1 cellular context compared by ENCODE assay signal in genomic region chr10:68331455-68332258, GRCh38.
TF ChIP-seq lines count a peak whose summit lies in the region.

Gene HNRNPH3, plus strand, starts transcription at chr10:68332064. Its CDS starts 5,158 bp downstream, at chr10:68337222.

TF ChIP-seq in HepG2, 621 proteins besides CTCF, POLR2A, EP300 and RAD21 (continued from another document and continues in another):
- peak; percentile 87 for TF ChIP-seq YY1 (IDR thresholded peaks at IDR 0.05; ENCODE audit: insufficient read depth, insufficient replicate concordance, low read depth, low read length)
- no peak for TF ChIP-seq MXD1 (CRISPR knock-in tag; IDR thresholded peaks at IDR 0.05)
- TF ChIP-seq RFX1 (IDR thresholded peaks at IDR 0.05) = no peak
- TF ChIP-seq, protein P1, sequence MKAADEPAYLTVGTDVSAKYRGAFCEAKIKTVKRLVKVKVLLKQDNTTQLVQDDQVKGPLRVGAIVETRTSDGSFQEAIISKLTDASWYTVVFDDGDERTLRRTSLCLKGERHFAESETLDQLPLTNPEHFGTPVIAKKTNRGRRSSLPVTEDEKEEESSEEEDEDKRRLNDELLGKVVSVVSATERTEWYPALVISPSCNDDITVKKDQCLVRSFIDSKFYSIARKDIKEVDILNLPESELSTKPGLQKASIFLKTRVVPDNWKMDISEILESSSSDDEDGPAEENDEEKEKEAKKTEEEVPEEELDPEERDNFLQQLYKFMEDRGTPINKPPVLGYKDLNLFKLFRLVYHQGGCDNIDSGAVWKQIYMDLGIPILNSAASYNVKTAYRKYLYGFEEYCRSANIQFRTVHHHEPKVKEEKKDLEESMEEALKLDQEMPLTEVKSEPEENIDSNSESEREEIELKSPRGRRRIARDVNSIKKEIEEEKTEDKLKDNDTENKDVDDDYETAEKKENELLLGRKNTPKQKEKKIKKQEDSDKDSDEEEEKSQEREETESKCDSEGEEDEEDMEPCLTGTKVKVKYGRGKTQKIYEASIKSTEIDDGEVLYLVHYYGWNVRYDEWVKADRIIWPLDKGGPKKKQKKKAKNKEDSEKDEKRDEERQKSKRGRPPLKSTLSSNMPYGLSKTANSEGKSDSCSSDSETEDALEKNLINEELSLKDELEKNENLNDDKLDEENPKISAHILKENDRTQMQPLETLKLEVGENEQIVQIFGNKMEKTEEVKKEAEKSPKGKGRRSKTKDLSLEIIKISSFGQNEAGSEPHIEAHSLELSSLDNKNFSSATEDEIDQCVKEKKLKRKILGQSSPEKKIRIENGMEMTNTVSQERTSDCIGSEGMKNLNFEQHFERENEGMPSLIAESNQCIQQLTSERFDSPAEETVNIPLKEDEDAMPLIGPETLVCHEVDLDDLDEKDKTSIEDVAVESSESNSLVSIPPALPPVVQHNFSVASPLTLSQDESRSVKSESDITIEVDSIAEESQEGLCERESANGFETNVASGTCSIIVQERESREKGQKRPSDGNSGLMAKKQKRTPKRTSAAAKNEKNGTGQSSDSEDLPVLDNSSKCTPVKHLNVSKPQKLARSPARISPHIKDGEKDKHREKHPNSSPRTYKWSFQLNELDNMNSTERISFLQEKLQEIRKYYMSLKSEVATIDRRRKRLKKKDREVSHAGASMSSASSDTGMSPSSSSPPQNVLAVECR (CRISPR knock-in tag; IDR thresholded peaks at IDR 0.05; ENCODE audit: borderline replicate concordance) = peak; percentile 75; the same call in 1 of the 2 replicates
- TF ChIP-seq, protein P2, sequence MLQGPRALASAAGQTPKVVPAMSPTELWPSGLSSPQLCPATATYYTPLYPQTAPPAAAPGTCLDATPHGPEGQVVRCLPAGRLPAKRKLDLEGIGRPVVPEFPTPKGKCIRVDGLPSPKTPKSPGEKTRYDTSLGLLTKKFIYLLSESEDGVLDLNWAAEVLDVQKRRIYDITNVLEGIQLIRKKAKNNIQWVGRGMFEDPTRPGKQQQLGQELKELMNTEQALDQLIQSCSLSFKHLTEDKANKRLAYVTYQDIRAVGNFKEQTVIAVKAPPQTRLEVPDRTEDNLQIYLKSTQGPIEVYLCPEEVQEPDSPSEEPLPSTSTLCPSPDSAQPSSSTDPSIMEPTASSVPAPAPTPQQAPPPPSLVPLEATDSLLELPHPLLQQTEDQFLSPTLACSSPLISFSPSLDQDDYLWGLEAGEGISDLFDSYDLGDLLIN (CRISPR knock-in tag; IDR thresholded peaks at IDR 0.05; ENCODE audit: borderline replicate concordance) = peak; percentile 79
- TF ChIP-seq SRF (IDR thresholded peaks at IDR 0.05; ENCODE audit: low read depth, low read length) = no peak
- TF ChIP-seq CHD4 (IDR thresholded peaks at IDR 0.05; ENCODE audit: borderline replicate concordance, low read length) = no peak
- TF ChIP-seq, protein P3, sequence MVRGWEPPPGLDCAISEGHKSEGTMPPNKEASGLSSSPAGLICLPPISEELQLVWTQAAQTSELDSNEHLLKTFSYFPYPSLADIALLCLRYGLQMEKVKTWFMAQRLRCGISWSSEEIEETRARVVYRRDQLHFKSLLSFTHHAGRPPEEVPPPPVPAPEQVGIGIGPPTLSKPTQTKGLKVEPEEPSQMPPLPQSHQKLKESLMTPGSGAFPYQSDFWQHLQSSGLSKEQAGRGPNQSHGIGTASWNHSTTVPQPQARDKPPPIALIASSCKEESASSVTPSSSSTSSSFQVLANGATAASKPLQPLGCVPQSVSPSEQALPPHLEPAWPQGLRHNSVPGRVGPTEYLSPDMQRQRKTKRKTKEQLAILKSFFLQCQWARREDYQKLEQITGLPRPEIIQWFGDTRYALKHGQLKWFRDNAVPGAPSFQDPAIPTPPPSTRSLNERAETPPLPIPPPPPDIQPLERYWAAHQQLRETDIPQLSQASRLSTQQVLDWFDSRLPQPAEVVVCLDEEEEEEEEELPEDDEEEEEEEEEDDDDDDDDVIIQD (CRISPR knock-in tag; IDR thresholded peaks at IDR 0.05; ENCODE audit: low read depth) = peak; percentile 98
- TF ChIP-seq GATAD2A (CRISPR knock-in tag; IDR thresholded peaks at IDR 0.05) = peak; percentile 66
- TF ChIP-seq ZBTB8A (CRISPR knock-in tag; IDR thresholded peaks at IDR 0.05; ENCODE audit: borderline replicate concordance, low read depth) = no peak
- no peak for TF ChIP-seq MATR3 (CRISPR knock-in tag; IDR thresholded peaks at IDR 0.05)
- TF ChIP-seq JARID2 (CRISPR knock-in tag; IDR thresholded peaks at IDR 0.05; ENCODE audit: insufficient replicate concordance) = no peak
- TF ChIP-seq SKI (IDR thresholded peaks at IDR 0.05; ENCODE audit: partially characterized antibody) = no peak
- TF ChIP-seq SP140L (CRISPR knock-in tag; IDR thresholded peaks at IDR 0.05; ENCODE audit: borderline replicate concordance) = peak; percentile 78; the same call in 1 of the 2 replicates
- TF ChIP-seq, protein P4, sequence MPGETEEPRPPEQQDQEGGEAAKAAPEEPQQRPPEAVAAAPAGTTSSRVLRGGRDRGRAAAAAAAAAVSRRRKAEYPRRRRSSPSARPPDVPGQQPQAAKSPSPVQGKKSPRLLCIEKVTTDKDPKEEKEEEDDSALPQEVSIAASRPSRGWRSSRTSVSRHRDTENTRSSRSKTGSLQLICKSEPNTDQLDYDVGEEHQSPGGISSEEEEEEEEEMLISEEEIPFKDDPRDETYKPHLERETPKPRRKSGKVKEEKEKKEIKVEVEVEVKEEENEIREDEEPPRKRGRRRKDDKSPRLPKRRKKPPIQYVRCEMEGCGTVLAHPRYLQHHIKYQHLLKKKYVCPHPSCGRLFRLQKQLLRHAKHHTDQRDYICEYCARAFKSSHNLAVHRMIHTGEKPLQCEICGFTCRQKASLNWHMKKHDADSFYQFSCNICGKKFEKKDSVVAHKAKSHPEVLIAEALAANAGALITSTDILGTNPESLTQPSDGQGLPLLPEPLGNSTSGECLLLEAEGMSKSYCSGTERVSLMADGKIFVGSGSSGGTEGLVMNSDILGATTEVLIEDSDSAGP (CRISPR knock-in tag; IDR thresholded peaks at IDR 0.05; ENCODE audit: borderline replicate concordance) = peak; percentile 83; the same call in 1 of the 2 replicates
- peak; percentile 90 for TF ChIP-seq ZC3H13 (CRISPR knock-in tag; IDR thresholded peaks at IDR 0.05)
- TF ChIP-seq, protein P5, sequence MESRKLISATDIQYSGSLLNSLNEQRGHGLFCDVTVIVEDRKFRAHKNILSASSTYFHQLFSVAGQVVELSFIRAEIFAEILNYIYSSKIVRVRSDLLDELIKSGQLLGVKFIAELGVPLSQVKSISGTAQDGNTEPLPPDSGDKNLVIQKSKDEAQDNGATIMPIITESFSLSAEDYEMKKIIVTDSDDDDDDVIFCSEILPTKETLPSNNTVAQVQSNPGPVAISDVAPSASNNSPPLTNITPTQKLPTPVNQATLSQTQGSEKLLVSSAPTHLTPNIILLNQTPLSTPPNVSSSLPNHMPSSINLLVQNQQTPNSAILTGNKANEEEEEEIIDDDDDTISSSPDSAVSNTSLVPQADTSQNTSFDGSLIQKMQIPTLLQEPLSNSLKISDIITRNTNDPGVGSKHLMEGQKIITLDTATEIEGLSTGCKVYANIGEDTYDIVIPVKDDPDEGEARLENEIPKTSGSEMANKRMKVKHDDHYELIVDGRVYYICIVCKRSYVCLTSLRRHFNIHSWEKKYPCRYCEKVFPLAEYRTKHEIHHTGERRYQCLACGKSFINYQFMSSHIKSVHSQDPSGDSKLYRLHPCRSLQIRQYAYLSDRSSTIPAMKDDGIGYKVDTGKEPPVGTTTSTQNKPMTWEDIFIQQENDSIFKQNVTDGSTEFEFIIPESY (CRISPR knock-in tag; IDR thresholded peaks at IDR 0.05) = peak; percentile 36
- peak; percentile 76 for TF ChIP-seq ZNF441 (CRISPR knock-in tag; IDR thresholded peaks at IDR 0.05; ENCODE audit: borderline replicate concordance)
- peak; percentile 70 for TF ChIP-seq ZBTB3 (CRISPR knock-in tag; IDR thresholded peaks at IDR 0.05; ENCODE audit: borderline replicate concordance, low read depth)
- no peak; the same call in 1 of the 2 replicates for TF ChIP-seq ZNF839 (CRISPR knock-in tag; IDR thresholded peaks at IDR 0.05; ENCODE audit: borderline replicate concordance)
- TF ChIP-seq ZNF484 (CRISPR knock-in tag; IDR thresholded peaks at IDR 0.05; ENCODE audit: borderline replicate concordance, low read depth) = peak; percentile 71; the same call in 1 of the 2 replicates
- TF ChIP-seq AGO2 (optimal IDR thresholded peaks at IDR 0.05; ENCODE audit: low read depth, low read length) = peak; percentile 86
- peak; percentile 94 for TF ChIP-seq ZNF331 (CRISPR knock-in tag; IDR thresholded peaks at IDR 0.05)
- no peak for TF ChIP-seq SUZ12 (IDR thresholded peaks at IDR 0.05; ENCODE audit: low read depth, low read length)
- TF ChIP-seq THAP9 (CRISPR knock-in tag; IDR thresholded peaks at IDR 0.05; ENCODE audit: borderline replicate concordance) = no peak
- no peak for TF ChIP-seq ZNF263 (CRISPR knock-in tag; IDR thresholded peaks at IDR 0.05)
- no peak for TF ChIP-seq ZFAT (CRISPR knock-in tag; conservative IDR thresholded peaks at IDR 0.05)
- 0 out of 2 replicates have a peak, but pooled peaks have one; percentile 31 for TF ChIP-seq SSRP1 (CRISPR knock-in tag; IDR thresholded peaks at IDR 0.05)
- TF ChIP-seq POLR2G (IDR thresholded peaks at IDR 0.05; ENCODE audit: low read depth, low read length) = peak; percentile 99
- peak; percentile 96 for TF ChIP-seq HOXD1 (CRISPR knock-in tag; IDR thresholded peaks at IDR 0.05)
- peak; percentile 66; the same call in 1 of the 2 replicates for TF ChIP-seq MEIS2 (CRISPR knock-in tag; IDR thresholded peaks at IDR 0.05)
- TF ChIP-seq SNRNP70 (IDR thresholded peaks at IDR 0.05; ENCODE audit: low read depth, low read length) = no peak
- TF ChIP-seq, protein P6, sequence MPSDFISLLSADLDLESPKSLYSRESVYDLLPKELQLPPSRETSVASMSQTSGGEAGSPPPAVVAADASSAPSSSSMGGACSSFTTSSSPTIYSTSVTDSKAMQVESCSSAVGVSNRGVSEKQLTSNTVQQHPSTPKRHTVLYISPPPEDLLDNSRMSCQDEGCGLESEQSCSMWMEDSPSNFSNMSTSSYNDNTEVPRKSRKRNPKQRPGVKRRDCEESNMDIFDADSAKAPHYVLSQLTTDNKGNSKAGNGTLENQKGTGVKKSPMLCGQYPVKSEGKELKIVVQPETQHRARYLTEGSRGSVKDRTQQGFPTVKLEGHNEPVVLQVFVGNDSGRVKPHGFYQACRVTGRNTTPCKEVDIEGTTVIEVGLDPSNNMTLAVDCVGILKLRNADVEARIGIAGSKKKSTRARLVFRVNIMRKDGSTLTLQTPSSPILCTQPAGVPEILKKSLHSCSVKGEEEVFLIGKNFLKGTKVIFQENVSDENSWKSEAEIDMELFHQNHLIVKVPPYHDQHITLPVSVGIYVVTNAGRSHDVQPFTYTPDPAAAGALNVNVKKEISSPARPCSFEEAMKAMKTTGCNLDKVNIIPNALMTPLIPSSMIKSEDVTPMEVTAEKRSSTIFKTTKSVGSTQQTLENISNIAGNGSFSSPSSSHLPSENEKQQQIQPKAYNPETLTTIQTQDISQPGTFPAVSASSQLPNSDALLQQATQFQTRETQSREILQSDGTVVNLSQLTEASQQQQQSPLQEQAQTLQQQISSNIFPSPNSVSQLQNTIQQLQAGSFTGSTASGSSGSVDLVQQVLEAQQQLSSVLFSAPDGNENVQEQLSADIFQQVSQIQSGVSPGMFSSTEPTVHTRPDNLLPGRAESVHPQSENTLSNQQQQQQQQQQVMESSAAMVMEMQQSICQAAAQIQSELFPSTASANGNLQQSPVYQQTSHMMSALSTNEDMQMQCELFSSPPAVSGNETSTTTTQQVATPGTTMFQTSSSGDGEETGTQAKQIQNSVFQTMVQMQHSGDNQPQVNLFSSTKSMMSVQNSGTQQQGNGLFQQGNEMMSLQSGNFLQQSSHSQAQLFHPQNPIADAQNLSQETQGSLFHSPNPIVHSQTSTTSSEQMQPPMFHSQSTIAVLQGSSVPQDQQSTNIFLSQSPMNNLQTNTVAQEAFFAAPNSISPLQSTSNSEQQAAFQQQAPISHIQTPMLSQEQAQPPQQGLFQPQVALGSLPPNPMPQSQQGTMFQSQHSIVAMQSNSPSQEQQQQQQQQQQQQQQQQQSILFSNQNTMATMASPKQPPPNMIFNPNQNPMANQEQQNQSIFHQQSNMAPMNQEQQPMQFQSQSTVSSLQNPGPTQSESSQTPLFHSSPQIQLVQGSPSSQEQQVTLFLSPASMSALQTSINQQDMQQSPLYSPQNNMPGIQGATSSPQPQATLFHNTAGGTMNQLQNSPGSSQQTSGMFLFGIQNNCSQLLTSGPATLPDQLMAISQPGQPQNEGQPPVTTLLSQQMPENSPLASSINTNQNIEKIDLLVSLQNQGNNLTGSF (CRISPR knock-in tag; IDR thresholded peaks at IDR 0.05) = peak; percentile 68
- no peak; the same call in none of the 2 replicates for TF ChIP-seq FOXO1 (CRISPR knock-in tag; IDR thresholded peaks at IDR 0.05)
- no peak; the same call in 1 of the 2 replicates for TF ChIP-seq GPN1 (CRISPR knock-in tag; IDR thresholded peaks at IDR 0.05; ENCODE audit: borderline replicate concordance)
- peak; percentile 85 for TF ChIP-seq KMT2A (CRISPR knock-in tag; IDR thresholded peaks at IDR 0.05)
- TF ChIP-seq NPAS2 (CRISPR knock-in tag; IDR thresholded peaks at IDR 0.05; ENCODE audit: borderline replicate concordance) = peak; percentile 54; the same call in 1 of the 2 replicates
- peak; percentile 94; the same call in 1 of the 2 replicates for TF ChIP-seq ZNF670 (CRISPR knock-in tag; IDR thresholded peaks at IDR 0.05; ENCODE audit: borderline replicate concordance)
- no peak for TF ChIP-seq ZNF577 (CRISPR knock-in tag; IDR thresholded peaks at IDR 0.05; ENCODE audit: borderline replicate concordance, low read depth)
- peak; percentile 61; the same call in 1 of the 2 replicates for TF ChIP-seq MXD4 (CRISPR knock-in tag; IDR thresholded peaks at IDR 0.05)
- TF ChIP-seq NONO (IDR thresholded peaks at IDR 0.05) = no peak
- TF ChIP-seq NONO (CRISPR knock-in tag; conservative IDR thresholded peaks at IDR 0.05) = peak; percentile 95
- no peak for TF ChIP-seq ZBTB7A (CRISPR knock-in tag; IDR thresholded peaks at IDR 0.05)
- peak; percentile 82 for TF ChIP-seq ZNF781 (CRISPR knock-in tag; IDR thresholded peaks at IDR 0.05; ENCODE audit: borderline replicate concordance, not compliant biosample characterization)
